ENCODE assay signal across 15 cellular contexts in genomic region chr17:39809221-39809620, GRCh38. TPM values are rescaled to one million over a fixed set of nuclear protein-coding genes. Genes with fewer than 3 reads are reported as not detected.
"Had no signal": no experiment of that assay in that cellular context is flagged by ENCODE, and none has a peak within 500 bp of the region (broad histone marks: within the 10 kb centered on the region; RNA-seq: fewer than 3 reads in every experiment).

No MANE protein-coding gene starts in this region.

- DNase-seq: activated CD4-positive, alpha-beta T cell treated with anti-CD3 and anti-CD28 coated beads, Interleukin-2, amount 10 ng/mL, durations not matched to agents 24 days and 14 days; activated CD8-positive, alpha-beta memory T cell treated with anti-CD3 and anti-CD28 coated beads for 24 hours; activated T-cell treated with anti-CD3 and anti-CD28 coated beads for 4 hours; WERI-Rb-1 had no signal

- H3K9me3 Mint-ChIP-seq: activated CD4-positive, alpha-beta T cell treated with anti-CD3 and anti-CD28 coated beads, Interleukin-2, amount 10 ng/mL, durations not matched to agents 24 days and 14 days; activated naive CD4-positive, alpha-beta T cell treated with anti-CD3 and anti-CD28 coated beads, Interleukin-2, amount 50 U/mL, for 24 hours; stimulated activated effector memory CD8-positive, alpha-beta T cell treated with anti-CD3 and anti-CD28 coated beads, Interleukin-12 subunit alpha, Interleukin-12 subunit beta, amount 100 ng/mL, for 72 hours had no signal

- H3K27ac Mint-ChIP-seq: activated CD4-positive, alpha-beta T cell treated with anti-CD3 and anti-CD28 coated beads, Interleukin-2, amount 10 ng/mL, durations not matched to agents 24 days and 14 days had no signal

- ATAC-seq: stimulated activated effector memory CD8-positive, alpha-beta T cell treated with anti-CD3 and anti-CD28 coated beads, Interleukin-12 subunit alpha, Interleukin-12 subunit beta, amount 100 ng/mL, for 72 hours had no signal

- H3K4me3 Mint-ChIP-seq: activated CD4-positive, alpha-beta T cell treated with anti-CD3 and anti-CD28 coated beads, Interleukin-2, amount 10 ng/mL, durations not matched to agents 24 days and 14 days; activated naive CD4-positive, alpha-beta T cell treated with anti-CD3 and anti-CD28 coated beads, Interleukin-2, amount 50 U/mL, for 24 hours; stimulated activated effector memory CD8-positive, alpha-beta T cell treated with anti-CD3 and anti-CD28 coated beads, Interleukin-12 subunit alpha, Interleukin-12 subunit beta, amount 100 ng/mL, for 72 hours had no signal

- H3K4me3 ChIP-seq: esophagus muscularis mucosa, tibial nerve had no signal

- H3K27me3 Mint-ChIP-seq: activated CD4-positive, alpha-beta T cell treated with anti-CD3 and anti-CD28 coated beads, Interleukin-2, amount 10 ng/mL, durations not matched to agents 24 days and 14 days; activated naive CD4-positive, alpha-beta T cell treated with anti-CD3 and anti-CD28 coated beads, Interleukin-2, amount 50 U/mL, for 24 hours had no signal

RNA-seq across cellular contexts. Expression of gene IKZF3, which starts 54.9 kb away (rescaled TPM):
- total RNA-seq: chondrocyte, dermis microvascular lymphatic vessel endothelial cell, myocyte had no signal

RNA-seq across cellular contexts. Expression of gene ZPBP2, which starts 58.8 kb away (rescaled TPM):
- total RNA-seq: activated CD4-positive, alpha-beta T cell treated with anti-CD3 and anti-CD28 coated beads, Interleukin-2, amount 10 ng/mL, durations not matched to agents 24 days and 14 days; chondrocyte; dermis microvascular lymphatic vessel endothelial cell; esophagus muscularis mucosa; fibroblast of villous mesenchyme; lower leg skin; myocyte; skeletal muscle tissue; subcutaneous adipose tissue; tibial nerve had no signal
